In the genomic region with DNA sequence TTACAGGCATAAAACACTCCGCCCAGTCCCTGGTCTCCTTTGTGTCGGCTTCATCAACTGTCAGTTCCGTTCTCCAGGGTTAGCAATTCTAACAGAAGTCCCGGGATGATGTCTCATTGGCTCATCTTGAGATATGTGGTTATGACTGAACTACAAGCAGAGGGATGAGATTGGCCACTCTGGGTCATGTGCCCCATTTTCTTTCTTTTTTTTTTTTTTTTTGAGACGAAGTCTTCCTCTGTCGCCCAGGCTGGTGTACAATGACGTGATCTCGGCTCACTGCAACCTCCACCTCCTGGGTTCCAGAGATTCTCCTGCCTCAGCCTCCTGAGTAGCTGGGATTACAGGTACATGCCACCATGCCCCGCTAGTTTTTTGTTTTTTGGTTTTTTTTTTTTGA, we compare ENCODE assay signal across 2 cellular contexts.
A peak's percentile ranks its signal among the peaks of the same experiment; 100 is the strongest.
TF ChIP-seq lines count a peak whose summit lies in the region.

No MANE protein-coding gene starts in this region.

TF ChIP-seq in IMR-90, 13 proteins besides CTCF, POLR2A, EP300 and RAD21:
- TF ChIP-seq RFX5 (IDR thresholded peaks at IDR 0.05; ENCODE audit: low read depth, low read length): no peak
- no peak for TF ChIP-seq MAFK (IDR thresholded peaks at IDR 0.05; ENCODE audit: low read depth, low read length)
- no peak for TF ChIP-seq SMC3 (IDR thresholded peaks at IDR 0.05; ENCODE audit: low read depth, low read length)
- TF ChIP-seq CHD1 (IDR thresholded peaks at IDR 0.05; ENCODE audit: low read depth, low read length): no peak
- TF ChIP-seq, protein P1, sequence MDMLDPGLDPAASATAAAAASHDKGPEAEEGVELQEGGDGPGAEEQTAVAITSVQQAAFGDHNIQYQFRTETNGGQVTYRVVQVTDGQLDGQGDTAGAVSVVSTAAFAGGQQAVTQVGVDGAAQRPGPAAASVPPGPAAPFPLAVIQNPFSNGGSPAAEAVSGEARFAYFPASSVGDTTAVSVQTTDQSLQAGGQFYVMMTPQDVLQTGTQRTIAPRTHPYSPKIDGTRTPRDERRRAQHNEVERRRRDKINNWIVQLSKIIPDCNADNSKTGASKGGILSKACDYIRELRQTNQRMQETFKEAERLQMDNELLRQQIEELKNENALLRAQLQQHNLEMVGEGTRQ (IDR thresholded peaks at IDR 0.05; ENCODE audit: low read depth, low read length): peak; percentile 65

TF ChIP-seq in K562, 482 proteins besides CTCF, POLR2A, EP300 and RAD21 (continued from another document):
- TF ChIP-seq POU5F1 (IDR thresholded peaks at IDR 0.05; ENCODE audit: borderline replicate concordance, low read depth, low read length, partially characterized antibody) (no peak), ZBTB17 (CRISPR knock-in tag; IDR thresholded peaks at IDR 0.05) (no peak), CBX1 (IDR thresholded peaks at IDR 0.05; ENCODE audit: low read depth) (0 out of 2 replicates have a peak, but pooled peaks have one; percentile 34), TEAD4 (IDR thresholded peaks at IDR 0.05; ENCODE audit: low read length) (no peak), TEAD4 (CRISPR knock-in tag; IDR thresholded peaks at IDR 0.05; ENCODE audit: borderline replicate concordance) (no peak), ZFP36 (IDR thresholded peaks at IDR 0.05; ENCODE audit: low read depth, low read length, partially characterized antibody) (no peak), POLR2H (tag; IDR thresholded peaks at IDR 0.05; ENCODE audit: low read depth) (0 out of 2 replicates have a peak, but pooled peaks have one; percentile 35), CBX5 (IDR thresholded peaks at IDR 0.05; ENCODE audit: borderline replicate concordance, low read depth) (no peak), MXI1 (IDR thresholded peaks at IDR 0.05; ENCODE audit: low read depth, low read length) (no peak), ZNF3 (CRISPR knock-in tag; IDR thresholded peaks at IDR 0.05) (no peak), TAF9B (IDR thresholded peaks at IDR 0.05; ENCODE audit: partially characterized antibody) (no peak), HOXB6 (CRISPR knock-in tag; IDR thresholded peaks at IDR 0.05; ENCODE audit: borderline replicate concordance) (no peak), NFE2L1 (tag; IDR thresholded peaks at IDR 0.05; ENCODE audit: borderline replicate concordance, low read depth) (no peak), L3MBTL2 (IDR thresholded peaks at IDR 0.05) (peak; percentile 44; the same call in 1 of the 2 replicates), ZNF830 (CRISPR knock-in tag; IDR thresholded peaks at IDR 0.05) (no peak), ETV1 (tag; conservative IDR thresholded peaks at IDR 0.05; ENCODE audit: low read depth) (peak; percentile 40), NFYB (IDR thresholded peaks at IDR 0.05; ENCODE audit: extremely low read depth, insufficient read length) (peak; percentile 49), RAD51 (IDR thresholded peaks at IDR 0.05; ENCODE audit: borderline replicate concordance, low read depth) (peak; percentile 74), MAZ (CRISPR knock-in tag; conservative IDR thresholded peaks at IDR 0.05 in 1 of 2, IDR thresholded peaks at IDR 0.05 in 1 of 2) (no peak), ZNF384 (IDR thresholded peaks at IDR 0.05; ENCODE audit: low read depth, low read length) (peak; percentile 85), NRF1 (conservative IDR thresholded peaks at IDR 0.05 in 1 of 2, IDR thresholded peaks at IDR 0.05 in 1 of 2) (no peak), HDAC6 (IDR thresholded peaks at IDR 0.05; ENCODE audit: low read depth, low read length) (no peak), CREBBP (IDR thresholded peaks at IDR 0.05; ENCODE audit: low read depth, low read length) (no peak), PHF8 (IDR thresholded peaks at IDR 0.05; ENCODE audit: borderline replicate concordance, low read length) (no peak), NUFIP1 (IDR thresholded peaks at IDR 0.05; ENCODE audit: partially characterized antibody) (no peak), CBX3 (IDR thresholded peaks at IDR 0.05; ENCODE audit: borderline replicate concordance in 1 of 2, low read length in 2 of 2) (no peak), ATF7 (IDR thresholded peaks at IDR 0.05) (peak; percentile 55; the same call in 1 of the 2 replicates), XRCC5 (IDR thresholded peaks at IDR 0.05; ENCODE audit: low read depth, low read length) (no peak), ATF1 (CRISPR knock-in tag; IDR thresholded peaks at IDR 0.05) (no peak), ATF1 (tag; IDR thresholded peaks at IDR 0.05) (peak; percentile 60), RBM25 (IDR thresholded peaks at IDR 0.05; ENCODE audit: low read depth, low read length, severe bottlenecking) (no peak)
- TF ChIP-seq, protein P2, sequence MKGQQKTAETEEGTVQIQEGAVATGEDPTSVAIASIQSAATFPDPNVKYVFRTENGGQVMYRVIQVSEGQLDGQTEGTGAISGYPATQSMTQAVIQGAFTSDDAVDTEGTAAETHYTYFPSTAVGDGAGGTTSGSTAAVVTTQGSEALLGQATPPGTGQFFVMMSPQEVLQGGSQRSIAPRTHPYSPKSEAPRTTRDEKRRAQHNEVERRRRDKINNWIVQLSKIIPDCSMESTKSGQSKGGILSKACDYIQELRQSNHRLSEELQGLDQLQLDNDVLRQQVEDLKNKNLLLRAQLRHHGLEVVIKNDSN (CRISPR knock-in tag; IDR thresholded peaks at IDR 0.05): peak; percentile 70
- TF ChIP-seq, protein P3, sequence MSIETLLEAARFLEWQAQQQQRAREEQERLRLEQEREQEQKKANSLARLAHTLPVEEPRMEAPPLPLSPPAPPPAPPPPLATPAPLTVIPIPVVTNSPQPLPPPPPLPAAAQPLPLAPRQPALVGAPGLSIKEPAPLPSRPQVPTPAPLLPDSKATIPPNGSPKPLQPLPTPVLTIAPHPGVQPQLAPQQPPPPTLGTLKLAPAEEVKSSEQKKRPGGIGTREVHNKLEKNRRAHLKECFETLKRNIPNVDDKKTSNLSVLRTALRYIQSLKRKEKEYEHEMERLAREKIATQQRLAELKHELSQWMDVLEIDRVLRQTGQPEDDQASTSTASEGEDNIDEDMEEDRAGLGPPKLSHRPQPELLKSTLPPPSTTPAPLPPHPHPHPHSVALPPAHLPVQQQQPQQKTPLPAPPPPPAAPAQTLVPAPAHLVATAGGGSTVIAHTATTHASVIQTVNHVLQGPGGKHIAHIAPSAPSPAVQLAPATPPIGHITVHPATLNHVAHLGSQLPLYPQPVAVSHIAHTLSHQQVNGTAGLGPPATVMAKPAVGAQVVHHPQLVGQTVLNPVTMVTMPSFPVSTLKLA (conservative IDR thresholded peaks at IDR 0.05): no peak
- TF ChIP-seq, protein P4, sequence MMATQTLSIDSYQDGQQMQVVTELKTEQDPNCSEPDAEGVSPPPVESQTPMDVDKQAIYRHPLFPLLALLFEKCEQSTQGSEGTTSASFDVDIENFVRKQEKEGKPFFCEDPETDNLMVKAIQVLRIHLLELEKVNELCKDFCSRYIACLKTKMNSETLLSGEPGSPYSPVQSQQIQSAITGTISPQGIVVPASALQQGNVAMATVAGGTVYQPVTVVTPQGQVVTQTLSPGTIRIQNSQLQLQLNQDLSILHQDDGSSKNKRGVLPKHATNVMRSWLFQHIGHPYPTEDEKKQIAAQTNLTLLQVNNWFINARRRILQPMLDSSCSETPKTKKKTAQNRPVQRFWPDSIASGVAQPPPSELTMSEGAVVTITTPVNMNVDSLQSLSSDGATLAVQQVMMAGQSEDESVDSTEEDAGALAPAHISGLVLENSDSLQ (IDR thresholded peaks at IDR 0.05): peak; percentile 65
- TF ChIP-seq, protein P5, sequence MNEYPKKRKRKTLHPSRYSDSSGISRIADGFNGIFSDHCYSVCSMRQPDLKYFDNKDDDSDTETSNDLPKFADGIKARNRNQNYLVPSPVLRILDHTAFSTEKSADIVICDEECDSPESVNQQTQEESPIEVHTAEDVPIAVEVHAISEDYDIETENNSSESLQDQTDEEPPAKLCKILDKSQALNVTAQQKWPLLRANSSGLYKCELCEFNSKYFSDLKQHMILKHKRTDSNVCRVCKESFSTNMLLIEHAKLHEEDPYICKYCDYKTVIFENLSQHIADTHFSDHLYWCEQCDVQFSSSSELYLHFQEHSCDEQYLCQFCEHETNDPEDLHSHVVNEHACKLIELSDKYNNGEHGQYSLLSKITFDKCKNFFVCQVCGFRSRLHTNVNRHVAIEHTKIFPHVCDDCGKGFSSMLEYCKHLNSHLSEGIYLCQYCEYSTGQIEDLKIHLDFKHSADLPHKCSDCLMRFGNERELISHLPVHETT (CRISPR knock-in tag; conservative IDR thresholded peaks at IDR 0.05 in 1 of 2, IDR thresholded peaks at IDR 0.05 in 1 of 2): no peak
- TF ChIP-seq, protein P6, sequence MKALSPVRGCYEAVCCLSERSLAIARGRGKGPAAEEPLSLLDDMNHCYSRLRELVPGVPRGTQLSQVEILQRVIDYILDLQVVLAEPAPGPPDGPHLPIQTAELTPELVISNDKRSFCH (CRISPR knock-in tag; IDR thresholded peaks at IDR 0.05): no peak
- TF ChIP-seq, protein P6 (tag; IDR thresholded peaks at IDR 0.05): no peak
- TF ChIP-seq, protein P7, sequence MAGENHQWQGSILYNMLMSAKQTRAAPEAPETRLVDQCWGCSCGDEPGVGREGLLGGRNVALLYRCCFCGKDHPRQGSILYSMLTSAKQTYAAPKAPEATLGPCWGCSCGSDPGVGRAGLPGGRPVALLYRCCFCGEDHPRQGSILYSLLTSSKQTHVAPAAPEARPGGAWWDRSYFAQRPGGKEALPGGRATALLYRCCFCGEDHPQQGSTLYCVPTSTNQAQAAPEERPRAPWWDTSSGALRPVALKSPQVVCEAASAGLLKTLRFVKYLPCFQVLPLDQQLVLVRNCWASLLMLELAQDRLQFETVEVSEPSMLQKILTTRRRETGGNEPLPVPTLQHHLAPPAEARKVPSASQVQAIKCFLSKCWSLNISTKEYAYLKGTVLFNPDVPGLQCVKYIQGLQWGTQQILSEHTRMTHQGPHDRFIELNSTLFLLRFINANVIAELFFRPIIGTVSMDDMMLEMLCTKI (IDR thresholded peaks at IDR 0.05; ENCODE audit: partially characterized antibody): no peak
- TF ChIP-seq, protein P8, sequence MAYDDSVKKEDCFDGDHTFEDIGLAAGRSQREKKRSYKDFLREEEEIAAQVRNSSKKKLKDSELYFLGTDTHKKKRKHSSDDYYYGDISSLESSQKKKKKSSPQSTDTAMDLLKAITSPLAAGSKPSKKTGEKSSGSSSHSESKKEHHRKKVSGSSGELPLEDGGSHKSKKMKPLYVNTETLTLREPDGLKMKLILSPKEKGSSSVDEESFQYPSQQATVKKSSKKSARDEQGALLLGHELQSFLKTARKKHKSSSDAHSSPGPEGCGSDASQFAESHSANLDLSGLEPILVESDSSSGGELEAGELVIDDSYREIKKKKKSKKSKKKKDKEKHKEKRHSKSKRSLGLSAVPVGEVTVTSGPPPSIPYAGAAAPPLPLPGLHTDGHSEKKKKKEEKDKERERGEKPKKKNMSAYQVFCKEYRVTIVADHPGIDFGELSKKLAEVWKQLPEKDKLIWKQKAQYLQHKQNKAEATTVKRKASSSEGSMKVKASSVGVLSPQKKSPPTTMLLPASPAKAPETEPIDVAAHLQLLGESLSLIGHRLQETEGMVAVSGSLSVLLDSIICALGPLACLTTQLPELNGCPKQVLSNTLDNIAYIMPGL (CRISPR knock-in tag; IDR thresholded peaks at IDR 0.05): no peak
- TF ChIP-seq, protein P1 (CRISPR knock-in tag; IDR thresholded peaks at IDR 0.05): peak; percentile 78
- TF ChIP-seq, protein P9, sequence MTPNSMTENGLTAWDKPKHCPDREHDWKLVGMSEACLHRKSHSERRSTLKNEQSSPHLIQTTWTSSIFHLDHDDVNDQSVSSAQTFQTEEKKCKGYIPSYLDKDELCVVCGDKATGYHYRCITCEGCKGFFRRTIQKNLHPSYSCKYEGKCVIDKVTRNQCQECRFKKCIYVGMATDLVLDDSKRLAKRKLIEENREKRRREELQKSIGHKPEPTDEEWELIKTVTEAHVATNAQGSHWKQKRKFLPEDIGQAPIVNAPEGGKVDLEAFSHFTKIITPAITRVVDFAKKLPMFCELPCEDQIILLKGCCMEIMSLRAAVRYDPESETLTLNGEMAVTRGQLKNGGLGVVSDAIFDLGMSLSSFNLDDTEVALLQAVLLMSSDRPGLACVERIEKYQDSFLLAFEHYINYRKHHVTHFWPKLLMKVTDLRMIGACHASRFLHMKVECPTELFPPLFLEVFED (CRISPR knock-in tag; conservative IDR thresholded peaks at IDR 0.05): no peak
- TF ChIP-seq, protein P10, sequence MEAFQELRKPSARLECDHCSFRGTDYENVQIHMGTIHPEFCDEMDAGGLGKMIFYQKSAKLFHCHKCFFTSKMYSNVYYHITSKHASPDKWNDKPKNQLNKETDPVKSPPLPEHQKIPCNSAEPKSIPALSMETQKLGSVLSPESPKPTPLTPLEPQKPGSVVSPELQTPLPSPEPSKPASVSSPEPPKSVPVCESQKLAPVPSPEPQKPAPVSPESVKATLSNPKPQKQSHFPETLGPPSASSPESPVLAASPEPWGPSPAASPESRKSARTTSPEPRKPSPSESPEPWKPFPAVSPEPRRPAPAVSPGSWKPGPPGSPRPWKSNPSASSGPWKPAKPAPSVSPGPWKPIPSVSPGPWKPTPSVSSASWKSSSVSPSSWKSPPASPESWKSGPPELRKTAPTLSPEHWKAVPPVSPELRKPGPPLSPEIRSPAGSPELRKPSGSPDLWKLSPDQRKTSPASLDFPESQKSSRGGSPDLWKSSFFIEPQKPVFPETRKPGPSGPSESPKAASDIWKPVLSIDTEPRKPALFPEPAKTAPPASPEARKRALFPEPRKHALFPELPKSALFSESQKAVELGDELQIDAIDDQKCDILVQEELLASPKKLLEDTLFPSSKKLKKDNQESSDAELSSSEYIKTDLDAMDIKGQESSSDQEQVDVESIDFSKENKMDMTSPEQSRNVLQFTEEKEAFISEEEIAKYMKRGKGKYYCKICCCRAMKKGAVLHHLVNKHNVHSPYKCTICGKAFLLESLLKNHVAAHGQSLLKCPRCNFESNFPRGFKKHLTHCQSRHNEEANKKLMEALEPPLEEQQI (IDR thresholded peaks at IDR 0.05): no peak
